In the genomic region with DNA sequence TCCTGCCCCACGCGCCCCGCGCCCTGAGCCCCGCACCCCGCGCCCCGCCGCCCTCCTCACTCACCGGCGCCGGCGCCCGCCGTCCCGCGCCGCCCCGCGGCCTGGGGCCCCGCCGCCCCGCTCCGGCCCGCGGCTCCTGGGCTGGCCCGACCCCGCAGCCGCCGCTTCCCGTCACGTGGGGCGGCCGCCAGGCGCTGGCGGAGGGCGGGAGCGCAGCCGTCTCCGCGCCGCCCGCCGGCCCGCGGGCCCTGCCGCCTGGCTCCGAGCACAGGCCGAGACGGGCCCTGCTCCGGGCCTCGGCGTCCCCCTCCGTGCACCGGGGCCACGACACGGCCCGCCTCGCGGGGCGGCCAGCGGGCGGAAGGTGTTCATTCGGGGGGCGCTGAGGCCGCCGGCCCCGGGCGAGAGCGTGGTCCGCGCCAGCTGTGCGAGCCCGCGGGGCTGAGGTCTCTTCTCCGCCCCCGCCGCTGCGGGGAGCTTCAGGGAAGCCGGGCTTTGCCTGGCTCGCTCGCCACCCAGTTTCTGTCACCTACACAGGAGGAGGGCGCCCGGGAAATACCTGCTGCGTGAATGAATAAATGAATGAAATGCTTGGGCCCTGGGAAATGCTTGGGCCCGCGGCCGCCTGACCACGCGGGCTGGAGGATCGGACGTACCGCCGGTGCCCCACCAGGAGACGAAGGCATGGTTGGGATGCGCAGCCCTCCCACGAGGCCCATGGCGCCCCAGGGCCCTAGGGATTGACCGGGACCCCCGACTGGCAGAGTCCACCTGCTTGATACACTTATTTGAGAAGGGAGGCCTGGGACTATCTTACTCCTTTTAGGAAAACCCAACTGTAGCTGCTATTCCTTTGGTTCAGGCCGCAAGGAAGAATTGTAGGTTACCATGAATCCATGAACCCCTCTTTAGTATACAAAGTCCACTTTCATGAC, we compare ENCODE assay signal across 1 cellular context.
TF ChIP-seq lines count a peak whose summit lies in the region.

Gene TGFBRAP1 (minus strand): TSS at position 175 of the 935 bp plus-strand sequence. CDS start 21,434 bp downstream, outside the sequence.

TF ChIP-seq in K562, 482 proteins besides CTCF, POLR2A, EP300 and RAD21 (continued from another document and continues in another):
- TF ChIP-seq PHB2 (IDR thresholded peaks at IDR 0.05; ENCODE audit: low read depth): no peak
- no peak for TF ChIP-seq ZNF12 (CRISPR knock-in tag; IDR thresholded peaks at IDR 0.05)
- peak; percentile 61; the same call in 1 of the 2 replicates for TF ChIP-seq ZBTB7A (IDR thresholded peaks at IDR 0.05; ENCODE audit: borderline replicate concordance, control insufficient read depth, low read depth, low read length)
- TF ChIP-seq ZNF75A (CRISPR knock-in tag; IDR thresholded peaks at IDR 0.05): no peak
- TF ChIP-seq MAFF (IDR thresholded peaks at IDR 0.05; ENCODE audit: low read length): no peak
- no peak for TF ChIP-seq CUX1 (CRISPR knock-in tag; IDR thresholded peaks at IDR 0.05)
- TF ChIP-seq CREB5 (CRISPR knock-in tag; IDR thresholded peaks at IDR 0.05): no peak
- no peak for TF ChIP-seq DIDO1 (tag; IDR thresholded peaks at IDR 0.05; ENCODE audit: low read depth)
- TF ChIP-seq NFIC (IDR thresholded peaks at IDR 0.05): no peak
- peak; percentile 91 for TF ChIP-seq GATAD2B (IDR thresholded peaks at IDR 0.05; ENCODE audit: borderline replicate concordance)
- TF ChIP-seq SP2 (IDR thresholded peaks at IDR 0.05; ENCODE audit: extremely low read depth, low read depth, low read length, poor library complexity, severe bottlenecking): no peak
- TF ChIP-seq ZNF277 (CRISPR knock-in tag; IDR thresholded peaks at IDR 0.05; ENCODE audit: borderline replicate concordance): no peak
- TF ChIP-seq ZNF3 (CRISPR knock-in tag; IDR thresholded peaks at IDR 0.05): no peak
- TF ChIP-seq SRSF9 (IDR thresholded peaks at IDR 0.05; ENCODE audit: borderline replicate concordance, low read depth, low read length): no peak
- TF ChIP-seq ZNF263 (CRISPR knock-in tag; IDR thresholded peaks at IDR 0.05; ENCODE audit: borderline replicate concordance): no peak
- TF ChIP-seq, protein P1, sequence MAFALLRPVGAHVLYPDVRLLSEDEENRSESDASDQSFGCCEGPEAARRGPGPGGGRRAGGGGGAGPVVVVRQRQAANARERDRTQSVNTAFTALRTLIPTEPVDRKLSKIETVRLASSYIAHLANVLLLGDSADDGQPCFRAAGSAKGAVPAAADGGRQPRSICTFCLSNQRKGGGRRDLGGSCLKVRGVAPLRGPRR (CRISPR knock-in tag; IDR thresholded peaks at IDR 0.05): no peak
- no peak for TF ChIP-seq ZNF561 (CRISPR knock-in tag; conservative IDR thresholded peaks at IDR 0.05)
- TF ChIP-seq STAT5A (IDR thresholded peaks at IDR 0.05; ENCODE audit: borderline replicate concordance, low read length): no peak
- peak in 1 of 3 experiments; percentile 37 for TF ChIP-seq YY1 (IDR thresholded peaks at IDR 0.05; ENCODE audit: borderline replicate concordance in 1 of 3, control insufficient read depth in 1 of 3, extremely low read depth in 1 of 3, insufficient read depth in 3 of 3, insufficient read length in 1 of 3, insufficient replicate concordance in 2 of 3, low read depth in 1 of 3, low read length in 2 of 3)
- TF ChIP-seq ARID2 (IDR thresholded peaks at IDR 0.05): no peak
- no peak for TF ChIP-seq ZNF77 (CRISPR knock-in tag; IDR thresholded peaks at IDR 0.05)
- no peak for TF ChIP-seq SMAD2 (IDR thresholded peaks at IDR 0.05; ENCODE audit: low read depth, low read length)
- TF ChIP-seq FOS (IDR thresholded peaks at IDR 0.05; ENCODE audit: extremely low read depth, insufficient read length): no peak
- TF ChIP-seq NFXL1 (CRISPR knock-in tag; IDR thresholded peaks at IDR 0.05): no peak
- TF ChIP-seq PCBP2 (IDR thresholded peaks at IDR 0.05; ENCODE audit: low read depth, low read length, poor library complexity, severe bottlenecking): no peak
- no peak for TF ChIP-seq KLF16 (IDR thresholded peaks at IDR 0.05)
- no peak for TF ChIP-seq SMC3 (conservative IDR thresholded peaks at IDR 0.05; ENCODE audit: insufficient read depth, low read depth, low read length)
- no peak for TF ChIP-seq SETDB1 (IDR thresholded peaks at IDR 0.05; ENCODE audit: low read length)
- TF ChIP-seq EZH2 (IDR thresholded peaks at IDR 0.05; ENCODE audit: borderline replicate concordance, low read depth, low read length): no peak
- no peak for TF ChIP-seq ZNF696 (CRISPR knock-in tag; conservative IDR thresholded peaks at IDR 0.05)
- no peak for TF ChIP-seq ZNF766 (CRISPR knock-in tag; conservative IDR thresholded peaks at IDR 0.05)
- TF ChIP-seq ZNF274 (IDR thresholded peaks at IDR 0.05; ENCODE audit: borderline replicate concordance, low read depth, low read length): no peak
- TF ChIP-seq XRCC5 (IDR thresholded peaks at IDR 0.05; ENCODE audit: low read depth, low read length): no peak
- TF ChIP-seq FOXK1 (CRISPR knock-in tag; IDR thresholded peaks at IDR 0.05; ENCODE audit: borderline replicate concordance): 0 out of 2 replicates have a peak, but pooled peaks have one; percentile 18
- no peak for TF ChIP-seq PRMT5 (CRISPR knock-in tag; IDR thresholded peaks at IDR 0.05)
- no peak for TF ChIP-seq MXI1 (IDR thresholded peaks at IDR 0.05; ENCODE audit: low read depth, low read length)
- no peak for TF ChIP-seq PTTG1 (tag; IDR thresholded peaks at IDR 0.05; ENCODE audit: low read depth)
- TF ChIP-seq ZNF444 (CRISPR knock-in tag; IDR thresholded peaks at IDR 0.05): no peak
- TF ChIP-seq CBX2 (IDR thresholded peaks at IDR 0.05; ENCODE audit: insufficient read depth, low read length, poor library complexity, severe bottlenecking): no peak
- no peak for TF ChIP-seq KDM4B (IDR thresholded peaks at IDR 0.05; ENCODE audit: borderline replicate concordance in 2 of 2, low read depth in 1 of 2)
- no peak for TF ChIP-seq ZNF121 (CRISPR knock-in tag; conservative IDR thresholded peaks at IDR 0.05)
- no peak for TF ChIP-seq ARID1B (IDR thresholded peaks at IDR 0.05)
- no peak for TF ChIP-seq TEAD4 (IDR thresholded peaks at IDR 0.05; ENCODE audit: low read length)
- peak; percentile 59; the same call in 1 of the 2 replicates for TF ChIP-seq TEAD4 (CRISPR knock-in tag; IDR thresholded peaks at IDR 0.05; ENCODE audit: borderline replicate concordance)
- no peak for TF ChIP-seq CCAR2 (IDR thresholded peaks at IDR 0.05; ENCODE audit: low read depth, low read length)
- peak; percentile 81 to 85; a peak in 3 of 4 replicates for TF ChIP-seq UBTF (IDR thresholded peaks at IDR 0.05; ENCODE audit: borderline replicate concordance in 1 of 2, low read depth in 2 of 2, low read length in 2 of 2)
- no peak for TF ChIP-seq ZBTB17 (CRISPR knock-in tag; IDR thresholded peaks at IDR 0.05)
- no peak for TF ChIP-seq POLR2B (IDR thresholded peaks at IDR 0.05; ENCODE audit: low read depth, partially characterized antibody)
- TF ChIP-seq SRF (CRISPR knock-in tag; IDR thresholded peaks at IDR 0.05): no peak
- TF ChIP-seq CXXC5 (CRISPR knock-in tag; IDR thresholded peaks at IDR 0.05): peak; percentile 85
- no peak for TF ChIP-seq ZNF124 (CRISPR knock-in tag; IDR thresholded peaks at IDR 0.05)
- no peak for TF ChIP-seq ZNF780A (CRISPR knock-in tag; IDR thresholded peaks at IDR 0.05)
- TF ChIP-seq ZNF707 (CRISPR knock-in tag; conservative IDR thresholded peaks at IDR 0.05): no peak
- TF ChIP-seq E2F5 (CRISPR knock-in tag; IDR thresholded peaks at IDR 0.05): no peak
- no peak for TF ChIP-seq BRCA1 (IDR thresholded peaks at IDR 0.05)
- no peak for TF ChIP-seq BRCA1 (CRISPR knock-in tag; IDR thresholded peaks at IDR 0.05)
- TF ChIP-seq ZNF551 (CRISPR knock-in tag; IDR thresholded peaks at IDR 0.05): no peak
- TF ChIP-seq STAG1 (CRISPR knock-in tag; IDR thresholded peaks at IDR 0.05; ENCODE audit: borderline replicate concordance): no peak
- no peak for TF ChIP-seq NR4A1 (CRISPR knock-in tag; IDR thresholded peaks at IDR 0.05)
- TF ChIP-seq NR4A1 (tag; IDR thresholded peaks at IDR 0.05): 0 out of 2 replicates have a peak, but pooled peaks have one; percentile 48
- TF ChIP-seq SAP30 (IDR thresholded peaks at IDR 0.05; ENCODE audit: borderline replicate concordance, insufficient read depth, low read depth, low read length, poor library complexity, severe bottlenecking): peak; percentile 30
- no peak for TF ChIP-seq CHCHD3 (CRISPR knock-in tag; IDR thresholded peaks at IDR 0.05)
- TF ChIP-seq ZBTB1 (CRISPR knock-in tag; IDR thresholded peaks at IDR 0.05; ENCODE audit: borderline replicate concordance, low read depth): no peak
- TF ChIP-seq SNAPC5 (CRISPR knock-in tag; IDR thresholded peaks at IDR 0.05): no peak
